In the genomic region with DNA sequence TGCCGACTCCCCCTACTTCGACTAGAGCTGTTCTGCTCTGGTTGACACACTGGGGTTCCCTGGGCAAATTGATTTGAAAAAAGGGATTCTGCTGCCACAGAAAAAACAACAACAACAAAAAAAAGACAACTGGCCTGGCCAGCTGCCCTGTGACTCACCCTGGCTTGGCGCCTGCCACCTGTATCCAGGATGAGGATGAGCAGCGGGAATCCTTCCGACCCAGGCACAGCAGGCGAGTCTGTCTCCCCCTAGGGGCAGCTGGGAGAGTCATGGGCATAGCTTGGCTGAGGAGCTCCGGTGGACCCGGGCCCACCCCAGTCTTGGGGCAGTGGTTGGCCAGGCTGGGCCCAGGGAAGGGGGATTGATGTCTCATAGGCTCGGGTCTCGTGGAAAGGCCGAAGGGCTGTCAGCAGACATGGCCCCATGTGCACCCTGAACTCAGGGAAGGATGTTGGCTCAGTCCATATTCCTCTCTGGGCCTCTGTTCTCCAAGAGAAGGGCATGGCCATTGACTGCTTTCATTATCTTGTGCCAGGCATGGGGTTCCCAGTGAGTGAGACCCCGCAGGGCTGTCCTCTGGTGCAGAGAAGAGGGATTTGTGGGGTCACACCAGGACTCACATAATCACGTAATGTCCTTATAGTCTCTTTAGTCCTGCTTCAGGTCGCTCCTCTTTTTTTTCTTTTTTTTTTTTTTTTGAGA, we compare ENCODE assay signal across 7 cellular contexts. TPM values are rescaled to one million over a fixed set of nuclear protein-coding genes. Genes with fewer than 3 reads are reported as not detected.
DNase-seq lines count a peak whose midpoint lies in the region; ATAC-seq and TF ChIP-seq lines count a peak whose summit lies in the region.

No MANE protein-coding gene starts in this region.

- peaks cover 10% of the 10 kb centered on the region for H3K27me3 ChIP-seq in kidney epithelial cell (ENCODE audit: control insufficient read depth, insufficient read depth, low read length)

- ATAC-seq in SK-N-SH treated with all-trans-retinoic acid at 6 μM for 48 hours (peak; percentile 87), HG03469 (IDR thresholded peaks at IDR 0.05; ENCODE audit: unreplicated experiment) (no peak)

- TF ChIP-seq CTCF in cardiac fibroblast (IDR thresholded peaks at IDR 0.05; ENCODE audit: low read depth, low read length) (peak; percentile 99), kidney epithelial cell (IDR thresholded peaks at IDR 0.05; ENCODE audit: insufficient read depth, low read length, poor library complexity, severe bottlenecking) (peak; percentile 97)

- DNase-seq in DMS53 (lab: John Stamatoyannopoulos, UW) (peak; percentile 94), HuH-7.5 (ENCODE audit: low spot score) (peak; percentile 90), cardiac fibroblast (ENCODE audit: low read depth in 2 of 2) (peak; percentile 63 to 79), kidney epithelial cell (ENCODE audit: low read depth) (peak; percentile 47)
- peak; percentile 17 for DNase-seq in stimulated activated naive CD4-positive, alpha-beta T cell treated with Interleukin-2 at 50 U/mL for 16 hours (lab: John Stamatoyannopoulos, UW)

- H3K36me3 ChIP-seq in kidney epithelial cell (ENCODE audit: control insufficient read depth, insufficient read depth, low read length): no peaks in the 10 kb centered on the region

- H3K4me3 ChIP-seq in cardiac fibroblast (replicated peaks in 1 of 2; ENCODE audit: low read depth in 2 of 2, low read length in 2 of 2) (no peak overlapping the region), kidney epithelial cell (ENCODE audit: low read depth, low read length) (no peak overlapping the region)

TF ChIP-seq in SK-N-SH treated with all-trans-retinoic acid at 6 μM for 48 hours, 23 proteins besides CTCF, POLR2A, EP300 and RAD21:
- TF ChIP-seq SNAI2 (CRISPR knock-in tag; IDR thresholded peaks at IDR 0.05) (no peak), ESRRG (CRISPR knock-in tag; IDR thresholded peaks at IDR 0.05) (no peak)
TF ChIP-seq in SK-N-SH treated with all-trans-retinoic acid at 6 μM for 48 hours: peak in this region for 0.

RNA-seq across cellular contexts. Expression of gene SUN2, which starts 10.4 kb away (rescaled TPM):
- 84.5 and 105 TPM in 2 replicates for total RNA-seq in kidney epithelial cell

RNA-seq across cellular contexts. Expression of gene DNAL4, which starts 27.7 kb away (rescaled TPM):
- 30.3 and 46.9 TPM in 2 replicates for total RNA-seq in kidney epithelial cell

Comparison
In these comparisons a context has a peak if more than half of its experiments do, and no peak if none do; other contexts are left out.
1. DNase-seq: peak in every context shown above with its lines; median percentile 94 in DMS53; 90 in HuH-7.5; 71 in cardiac fibroblast; 47 in kidney epithelial cell; 17 in stimulated activated naive CD4-positive, alpha-beta T cell treated with Interleukin-2 at 50 U/mL for 16 hours.